In genomic region chr1:234879157-234880080, GRCh38 we compare ENCODE assay signal across 16 cellular contexts.
DNase-seq lines count a peak whose midpoint lies in the region; ATAC-seq and TF ChIP-seq lines count a peak whose summit lies in the region.
"Had no signal": no experiment of that assay in that cellular context is flagged by ENCODE, and none has a peak within 500 bp of the region (broad histone marks: within the 10 kb centered on the region; RNA-seq: fewer than 3 reads in every experiment).

No MANE protein-coding gene starts in this region.

- no peaks in the 10 kb centered on the region for H3K36me3 Mint-ChIP-seq in activated T-helper 17 cell treated with anti-CD3 and anti-CD28 coated beads, Interleukin-2, amount 50 U/mL, for 72 hours (ENCODE audit: low read depth)
- H3K36me3 Mint-ChIP-seq: CD8-positive, alpha-beta T cell had no signal

- H3K9me3 ChIP-seq in esophagus squamous epithelium, result no peaks in the 10 kb centered on the region
- H3K9me3 ChIP-seq in effector memory CD4-positive, alpha-beta T cell (ENCODE audit: control insufficient read depth, low read length), result no peaks in the 10 kb centered on the region

- H3K27ac Mint-ChIP-seq in activated T-helper 17 cell treated with anti-CD3 and anti-CD28 coated beads, Interleukin-2, amount 50 U/mL, for 72 hours, result no peak overlapping the region
- H3K27ac Mint-ChIP-seq: CD8-positive, alpha-beta T cell; effector memory CD8-positive, alpha-beta T cell; stimulated activated effector memory CD8-positive, alpha-beta T cell treated with anti-CD3 and anti-CD28 coated beads, Interleukin-12 subunit alpha, Interleukin-12 subunit beta, amount 100 ng/mL, for 72 hours had no signal

- intact Hi-C loops in esophagus squamous epithelium (cut with DNase I), result no loop called here

- H3K4me1 Mint-ChIP-seq in activated T-helper 17 cell treated with anti-CD3 and anti-CD28 coated beads, Interleukin-2, amount 50 U/mL, for 72 hours, result peaks cover 36% of the 10 kb centered on the region

- H3K9me3 Mint-ChIP-seq in activated T-helper 17 cell treated with anti-CD3 and anti-CD28 coated beads, Interleukin-2, amount 50 U/mL, for 72 hours, result peaks cover 4% of the 10 kb centered on the region
- H3K9me3 Mint-ChIP-seq: CD8-positive, alpha-beta T cell; effector memory CD8-positive, alpha-beta T cell; stimulated activated effector memory CD8-positive, alpha-beta T cell treated with anti-CD3 and anti-CD28 coated beads, Interleukin-12 subunit alpha, Interleukin-12 subunit beta, amount 100 ng/mL, for 72 hours had no signal

- no peak for TF ChIP-seq POLR2A in esophagus squamous epithelium (IDR thresholded peaks at IDR 0.05)

- H3K4me3 Mint-ChIP-seq in activated T-helper 17 cell treated with anti-CD3 and anti-CD28 coated beads, Interleukin-2, amount 50 U/mL, for 72 hours, result peak overlapping the region; percentile 7
- H3K4me3 Mint-ChIP-seq: CD8-positive, alpha-beta T cell; effector memory CD8-positive, alpha-beta T cell; stimulated activated effector memory CD8-positive, alpha-beta T cell treated with anti-CD3 and anti-CD28 coated beads, Interleukin-12 subunit alpha, Interleukin-12 subunit beta, amount 100 ng/mL, for 72 hours had no signal

- no peak for ATAC-seq in activated T-helper 17 cell treated with anti-CD3 and anti-CD28 coated beads, Interleukin-2, amount 50 U/mL, for 72 hours (replicated peaks)
- ATAC-seq: CD8-positive, alpha-beta T cell; effector memory CD8-positive, alpha-beta T cell; stimulated activated effector memory CD8-positive, alpha-beta T cell treated with anti-CD3 and anti-CD28 coated beads, Interleukin-12 subunit alpha, Interleukin-12 subunit beta, amount 100 ng/mL, for 72 hours had no signal

- no peak overlapping the region for H3K27ac ChIP-seq in esophagus squamous epithelium
- H3K27ac ChIP-seq in effector memory CD4-positive, alpha-beta T cell (ENCODE audit: insufficient read depth, low read length, poor library complexity, severe bottlenecking), result no peak overlapping the region
- H3K27ac ChIP-seq: RWPE1 had no signal

- no peaks in the 10 kb centered on the region for H3K36me3 ChIP-seq in esophagus squamous epithelium
- no peaks in the 10 kb centered on the region for H3K36me3 ChIP-seq in effector memory CD4-positive, alpha-beta T cell (ENCODE audit: control insufficient read depth, insufficient read depth, low read length)

- peak; percentile 58 for DNase-seq in DMS53 treated with DMSO at 0.1 percent for 48 hours (lab: John Stamatoyannopoulos, UW; ENCODE audit: unreplicated experiment)
- DNase-seq in MV-4-11 (lab: John Stamatoyannopoulos, UW), result peak; percentile 57
- peak; percentile 74 for DNase-seq in myocyte (ENCODE audit: low read depth)
- DNase-seq in esophagus squamous epithelium (lab: John Stamatoyannopoulos, UW), result no peak
- DNase-seq in effector memory CD4-positive, alpha-beta T cell, result no peak
- no peak for DNase-seq in activated effector memory CD4-positive, alpha-beta T cell treated with Interleukin-2 at 50 U/mL for 16 hours
- DNase-seq: amniotic stem cell; CD8-positive, alpha-beta T cell; effector memory CD8-positive, alpha-beta T cell; NCI-H1930; occipital lobe; stimulated activated CD4-positive, alpha-beta T cell treated with anti-CD3 and anti-CD28 coated beads, Interleukin-1b, Interleukin-23, amount 100 ng/mL, for 48 hours; T1000 had no signal

- H3K4me3 ChIP-seq in esophagus squamous epithelium, result no peak overlapping the region
- no peak overlapping the region for H3K4me3 ChIP-seq in effector memory CD4-positive, alpha-beta T cell (ENCODE audit: insufficient read depth, low read depth, low read length, poor library complexity, severe bottlenecking)

- no peaks in the 10 kb centered on the region for H3K27me3 Mint-ChIP-seq in activated T-helper 17 cell treated with anti-CD3 and anti-CD28 coated beads, Interleukin-2, amount 50 U/mL, for 72 hours

- peaks cover 10 to 18% (median 12%) of the 10 kb centered on the region in 3 donors for H3K4me1 ChIP-seq in esophagus squamous epithelium
- H3K4me1 ChIP-seq in effector memory CD4-positive, alpha-beta T cell (ENCODE audit: control insufficient read depth, insufficient read depth, low read length, poor library complexity, severe bottlenecking), result no peaks in the 10 kb centered on the region

- H3K27me3 ChIP-seq in esophagus squamous epithelium, result no peaks in the 10 kb centered on the region
- H3K27me3 ChIP-seq in effector memory CD4-positive, alpha-beta T cell (replicated peaks; ENCODE audit: control insufficient read depth, insufficient read depth, low read length, poor library complexity, severe bottlenecking), result no peaks in the 10 kb centered on the region

- WGBS in esophagus squamous epithelium, 2 donors, result 86 to 96% methylated on average over 7 to 9 of the region's 9 CpGs

- no peak for TF ChIP-seq CTCF in esophagus squamous epithelium (IDR thresholded peaks at IDR 0.05)

Comparison
In these comparisons a context has a peak if more than half of its experiments do, and no peak if none do; other contexts are left out.
1. DNase-seq: peak in DMS53 treated with DMSO at 0.1 percent for 48 hours (single experiment), MV-4-11 (single experiment) and myocyte (single experiment); none in esophagus squamous epithelium (single experiment), effector memory CD4-positive, alpha-beta T cell (0 of 3) and activated effector memory CD4-positive, alpha-beta T cell treated with Interleukin-2 at 50 U/mL for 16 hours (single experiment).